ENCODE assay signal across 10 cellular contexts in the genomic region with DNA sequence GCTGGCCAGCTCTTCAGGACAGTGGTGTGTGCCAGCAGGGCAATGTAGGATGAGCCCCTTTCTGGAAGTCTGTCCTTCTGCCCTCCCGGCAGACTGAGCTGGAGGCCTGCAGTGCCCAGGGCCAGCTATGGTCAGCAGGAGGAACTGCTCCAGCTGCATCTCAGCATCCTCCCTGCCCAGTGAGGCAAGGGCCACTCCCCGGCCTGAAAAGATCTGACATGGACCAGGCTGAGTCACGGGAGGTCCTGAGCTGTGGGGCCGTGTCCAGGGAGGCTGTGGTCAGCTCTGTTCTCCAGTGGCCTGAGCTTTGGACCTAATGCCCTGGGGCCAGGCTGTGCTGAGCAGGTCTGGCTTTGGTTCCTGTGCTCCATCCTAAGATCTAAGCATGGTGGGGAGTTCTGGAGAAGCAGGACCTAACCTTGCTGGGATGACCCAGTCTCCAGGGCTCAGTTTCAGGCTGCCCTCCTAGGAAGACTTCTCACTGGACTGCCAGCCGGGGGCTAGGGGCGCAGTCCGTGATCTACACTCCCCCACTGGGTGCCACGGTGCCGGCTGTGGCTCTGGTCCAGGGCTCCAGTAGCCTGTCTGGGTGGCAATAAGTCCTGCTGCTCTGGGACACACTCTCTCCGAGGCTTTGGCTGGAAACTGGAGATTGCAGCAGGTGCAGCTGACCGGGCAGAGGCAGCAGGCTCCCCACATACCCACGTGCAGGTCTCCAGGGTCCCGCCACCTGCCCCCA.
"Had no signal": no experiment of that assay in that cellular context is flagged by ENCODE, and none has a peak within 500 bp of the region (broad histone marks: within the 10 kb centered on the region; RNA-seq: fewer than 3 reads in every experiment).

No MANE protein-coding gene starts in this region.

- H3K36me3 Mint-ChIP-seq: activated naive CD4-positive, alpha-beta T cell treated with anti-CD3 and anti-CD28 coated beads, Interleukin-2, amount 50 U/mL, for 24 hours; naive thymus-derived CD4-positive, alpha-beta T cell had no signal

- H3K4me3 ChIP-seq: prostate gland had no signal

- H3K4me3 Mint-ChIP-seq: activated naive CD4-positive, alpha-beta T cell treated with anti-CD3 and anti-CD28 coated beads, Interleukin-2, amount 50 U/mL, for 24 hours; dendritic cell treated with granulocyte-macrophage colony-stimulating factor and Interleukin-4, amounts not matched to agents 40 ng/mL and 50 ng/mL, for 4 days; effector memory CD8-positive, alpha-beta T cell; naive thymus-derived CD4-positive, alpha-beta T cell had no signal

- H3K9me3 ChIP-seq: prostate gland had no signal

- H3K4me1 Mint-ChIP-seq: activated naive CD4-positive, alpha-beta T cell treated with anti-CD3 and anti-CD28 coated beads, Interleukin-2, amount 50 U/mL, for 24 hours; naive thymus-derived CD4-positive, alpha-beta T cell had no signal

- H3K9me3 Mint-ChIP-seq: activated naive CD4-positive, alpha-beta T cell treated with anti-CD3 and anti-CD28 coated beads, Interleukin-2, amount 50 U/mL, for 24 hours; dendritic cell treated with granulocyte-macrophage colony-stimulating factor and Interleukin-4, amounts not matched to agents 40 ng/mL and 50 ng/mL, for 4 days; effector memory CD8-positive, alpha-beta T cell had no signal

- H3K36me3 ChIP-seq: prostate gland had no signal

- H3K27ac ChIP-seq: epithelial cell of prostate, prostate gland had no signal

- H3K4me1 ChIP-seq: prostate gland had no signal

- H3K27ac Mint-ChIP-seq: activated naive CD4-positive, alpha-beta T cell treated with anti-CD3 and anti-CD28 coated beads, Interleukin-2, amount 50 U/mL, for 24 hours; dendritic cell treated with granulocyte-macrophage colony-stimulating factor and Interleukin-4, amounts not matched to agents 40 ng/mL and 50 ng/mL, for 4 days; effector memory CD8-positive, alpha-beta T cell; naive thymus-derived CD4-positive, alpha-beta T cell had no signal

- ATAC-seq: effector memory CD8-positive, alpha-beta T cell; naive thymus-derived CD4-positive, alpha-beta T cell had no signal

- DNase-seq: activated CD8-positive, alpha-beta memory T cell treated with anti-CD3 and anti-CD28 coated beads for 24 hours; effector memory CD8-positive, alpha-beta T cell; hypothalamus; naive thymus-derived CD4-positive, alpha-beta T cell; stimulated activated CD4-positive, alpha-beta T cell treated with anti-CD3 and anti-CD28 coated beads, Interleukin-4, amount 100 ng/mL, for 4 hours; T-helper 9 cell had no signal

- H3K27me3 Mint-ChIP-seq: activated naive CD4-positive, alpha-beta T cell treated with anti-CD3 and anti-CD28 coated beads, Interleukin-2, amount 50 U/mL, for 24 hours; dendritic cell treated with granulocyte-macrophage colony-stimulating factor and Interleukin-4, amounts not matched to agents 40 ng/mL and 50 ng/mL, for 4 days; naive thymus-derived CD4-positive, alpha-beta T cell had no signal
